In the genomic region with DNA sequence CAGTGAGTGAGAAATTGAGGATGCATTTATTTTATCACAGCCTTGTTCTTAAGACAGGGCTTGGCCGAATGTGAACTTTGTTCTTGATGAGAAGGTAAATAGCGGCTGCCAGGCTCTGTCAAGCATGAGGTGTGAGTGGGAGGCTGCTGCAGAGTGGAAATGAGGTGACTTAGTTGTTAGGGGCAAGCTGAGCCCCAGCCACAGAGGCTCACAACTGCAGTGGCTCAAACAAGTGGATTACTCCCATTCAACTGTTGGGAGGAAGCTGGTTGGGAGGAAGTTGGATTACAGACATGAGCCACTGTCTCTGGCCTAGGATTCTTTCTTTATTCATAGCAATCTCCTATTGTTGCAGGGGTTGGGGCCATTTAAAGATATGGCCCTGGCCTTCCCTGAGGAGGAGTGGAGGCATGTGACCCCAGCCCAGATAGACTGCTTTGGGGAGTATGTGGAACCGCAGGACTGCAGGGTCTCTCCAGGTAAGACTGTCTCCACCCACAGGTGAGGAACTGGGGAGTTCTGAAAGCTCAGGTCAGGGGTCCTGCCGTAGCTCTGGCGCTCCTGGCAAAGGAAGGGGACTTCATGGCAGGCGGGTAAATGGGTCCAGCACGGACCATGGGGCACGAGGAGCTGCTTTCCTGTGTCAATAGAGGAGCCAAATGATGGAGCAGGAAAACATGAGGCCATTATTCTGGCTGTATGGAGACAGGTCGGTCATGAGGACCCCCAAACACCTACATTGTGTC, we compare ENCODE assay signal across 14 cellular contexts. TPM values are rescaled to one million over a fixed set of nuclear protein-coding genes. Genes with fewer than 3 reads are reported as not detected.
A peak's percentile ranks its signal among the peaks of the same experiment; 100 is the strongest.
DNase-seq lines count a peak whose midpoint lies in the region; ATAC-seq and TF ChIP-seq lines count a peak whose summit lies in the region.
"Had no signal": no experiment of that assay in that cellular context is flagged by ENCODE, and none has a peak within 500 bp of the region (broad histone marks: within the 10 kb centered on the region; RNA-seq: fewer than 3 reads in every experiment).

No MANE protein-coding gene starts in this region.

- no peak overlapping the region for H2AFZ ChIP-seq in neuronal stem cell (ENCODE audit: low read length)

- H3K4me3 Mint-ChIP-seq in activated naive CD4-positive, alpha-beta T cell treated with anti-CD3 and anti-CD28 coated beads for 36 hours = peak overlapping the region; percentile 91

- DNase-seq in right atrium auricular region (ENCODE audit: low spot score) (peak; percentile 11), Right ventricle myocardium superior (no peak), kidney glomerular epithelial cell (lab: John Stamatoyannopoulos, UW) (peak; percentile 1), upper lobe of left lung (no peak), neuronal stem cell (ENCODE audit: low spot score) (no peak), cerebellar nuclear complex (lab: John Stamatoyannopoulos, UW) (no peak), NCI-H446 (lab: John Stamatoyannopoulos, UW) (no peak)
- peak; percentile 67 for DNase-seq in activated naive CD4-positive, alpha-beta T cell treated with anti-CD3 and anti-CD28 coated beads for 36 hours
- DNase-seq: foreskin fibroblast, MM.1S, NCI-H774 had no signal

- H3K27ac ChIP-seq in right atrium auricular region = no peak overlapping the region
- peak overlapping the region in 3 of 4 donors; percentile 8 to 57 (median 36) for H3K27ac ChIP-seq in upper lobe of left lung
- no peak overlapping the region for H3K27ac ChIP-seq in neuronal stem cell (replicated peaks; ENCODE audit: low read length)
- H3K27ac ChIP-seq: neutrophil, thoracic aorta had no signal

- no peak overlapping the region for H3K4ac ChIP-seq in neuronal stem cell (ENCODE audit: low read length)

- no peak overlapping the region for H4K8ac ChIP-seq in neuronal stem cell (ENCODE audit: low read depth, low read length)

- WGBS in upper lobe of left lung, 2 donors = 91% methylated on average over 9 of the region's 9 CpGs
- no CpG with 5 or more reads among the region's 9 CpGs for WGBS in neuronal stem cell (ENCODE audit: extremely low coverage in 2 of 2, insufficient read length in 2 of 2, insufficient replicate concordance in 1 of 2), 2 donors

- H3K4me1 ChIP-seq in right atrium auricular region = no peaks in the 10 kb centered on the region
- H3K4me1 ChIP-seq in upper lobe of left lung = peaks cover 0 to 16% (median 7%) of the 10 kb centered on the region in 4 donors
- H3K4me1 ChIP-seq in neuronal stem cell (ENCODE audit: control insufficient read depth in 2 of 2, insufficient read depth in 1 of 2, low read depth in 1 of 2, low read length in 2 of 2) = no peaks in the 10 kb centered on the region

- no peak for TF ChIP-seq EP300 in upper lobe of left lung (IDR thresholded peaks at IDR 0.05)

- CTCF ChIA-PET in activated naive CD4-positive, alpha-beta T cell treated with anti-CD3 and anti-CD28 coated beads for 36 hours (lab: Charles Lee) = interaction anchor here (0.7 to 1.0 kb wide), 3 partner anchors 98 to 412 kb away, joined by 3 read pairs; no protein-coding TSS in a partner anchor

- peaks cover 100% of the 10 kb centered on the region for H3K36me3 ChIP-seq in right atrium auricular region
- peaks cover 49 to 100% (median 96%) of the 10 kb centered on the region in 4 donors for H3K36me3 ChIP-seq in upper lobe of left lung
- peaks cover 58 to 99% of the 10 kb centered on the region in 2 donors for H3K36me3 ChIP-seq in neuronal stem cell (replicated peaks in 1 of 2; ENCODE audit: control insufficient read depth in 2 of 2, insufficient read depth in 2 of 2, low read length in 2 of 2)

- no peak overlapping the region for H3K9ac ChIP-seq in neuronal stem cell (ENCODE audit: low read depth, low read length, poor library complexity)

- H2BK5ac ChIP-seq in neuronal stem cell (ENCODE audit: low read length) = no peak overlapping the region

- no peak overlapping the region for H3K23ac ChIP-seq in neuronal stem cell (ENCODE audit: low read depth, low read length, poor library complexity)

- no peaks in the 10 kb centered on the region for H3K27me3 Mint-ChIP-seq in activated naive CD4-positive, alpha-beta T cell treated with anti-CD3 and anti-CD28 coated beads for 36 hours (ENCODE audit: low read depth)

- no peak for TF ChIP-seq POLR2A in upper lobe of left lung (IDR thresholded peaks at IDR 0.05)

- H3K9me3 ChIP-seq in right atrium auricular region (no peaks in the 10 kb centered on the region), upper lobe of left lung (no peaks in the 10 kb centered on the region), neuronal stem cell (replicated peaks in 1 of 2; ENCODE audit: control insufficient read depth in 2 of 2, insufficient read depth in 1 of 2, low read depth in 1 of 2, low read length in 2 of 2) (no peaks in the 10 kb centered on the region)
- H3K9me3 ChIP-seq: neutrophil, thoracic aorta had no signal

- peaks cover 79% of the 10 kb centered on the region for H3K36me3 Mint-ChIP-seq in activated naive CD4-positive, alpha-beta T cell treated with anti-CD3 and anti-CD28 coated beads for 36 hours (ENCODE audit: low read depth)

- no peak overlapping the region for H2BK15ac ChIP-seq in neuronal stem cell (ENCODE audit: low read length)

- H3K27ac Mint-ChIP-seq in activated naive CD4-positive, alpha-beta T cell treated with anti-CD3 and anti-CD28 coated beads for 36 hours = peak overlapping the region; percentile 96

- H3K9me3 Mint-ChIP-seq in activated naive CD4-positive, alpha-beta T cell treated with anti-CD3 and anti-CD28 coated beads for 36 hours = no peaks in the 10 kb centered on the region

- intact Hi-C loops in Right ventricle myocardium superior (cut with DNase I) = no loop called here
- intact Hi-C loops in activated naive CD4-positive, alpha-beta T cell treated with anti-CD3 and anti-CD28 coated beads for 36 hours (cut with micrococcal nuclease) = loop anchor here (1.0 kb wide), 3 partner anchors 8 to 152 kb away; partner anchors contain the start of genes ZNF789 and ZSCAN25

- ATAC-seq in Right ventricle myocardium superior (ENCODE audit: poor library complexity) = no peak
- ATAC-seq in upper lobe of left lung (ENCODE audit: low FRiP score in 2 of 2) = peak in 1 of 2 donors; percentile 24
- ATAC-seq: left lobe of liver had no signal

- H4K91ac ChIP-seq in neuronal stem cell (ENCODE audit: low read depth, low read length, poor library complexity) = no peak overlapping the region

- H3K27me3 ChIP-seq in right atrium auricular region (no peaks in the 10 kb centered on the region), upper lobe of left lung (no peaks in the 10 kb centered on the region), neuronal stem cell (ENCODE audit: control insufficient read depth in 3 of 3, insufficient read depth in 3 of 3, low read depth in 1 of 3, low read length in 3 of 3) (no peaks in the 10 kb centered on the region)
- H3K27me3 ChIP-seq: neutrophil had no signal

- H3K4me3 ChIP-seq in right atrium auricular region = no peak overlapping the region
- H3K4me3 ChIP-seq in upper lobe of left lung = no peak overlapping the region
- H3K4me3 ChIP-seq in neuronal stem cell (ENCODE audit: low read length in 2 of 2) = no peak overlapping the region
- H3K4me3 ChIP-seq: thoracic aorta had no signal

- peaks cover 2% of the 10 kb centered on the region for H3K79me1 ChIP-seq in neuronal stem cell (ENCODE audit: low read depth, low read length)

- no peak overlapping the region for H3K4me2 ChIP-seq in neuronal stem cell (ENCODE audit: insufficient read depth, low read length, poor library complexity, severe bottlenecking)

- no peak overlapping the region for H3K14ac ChIP-seq in neuronal stem cell (ENCODE audit: low read length)

- no peak overlapping the region for H3K18ac ChIP-seq in neuronal stem cell (ENCODE audit: low read length)

- H2BK12ac ChIP-seq in neuronal stem cell (ENCODE audit: low read length) = no peak overlapping the region

- TF ChIP-seq CTCF in right atrium auricular region (IDR thresholded peaks at IDR 0.05) = no peak
- no peak for TF ChIP-seq CTCF in upper lobe of left lung (IDR thresholded peaks at IDR 0.05)

- peaks cover 62% of the 10 kb centered on the region for H3K4me1 Mint-ChIP-seq in activated naive CD4-positive, alpha-beta T cell treated with anti-CD3 and anti-CD28 coated beads for 36 hours (ENCODE audit: low read depth)

- H2AK5ac ChIP-seq in neuronal stem cell (ENCODE audit: low read depth, low read length) = no peak overlapping the region

- H2BK120ac ChIP-seq in neuronal stem cell (ENCODE audit: low read depth, low read length) = no peak overlapping the region

RNA-seq across cellular contexts. Expression of gene ZSCAN25, which starts 7.1 kb away (rescaled TPM):
- total RNA-seq in right atrium auricular region (1 to 10 TPM; 6.0 to 6.1 TPM), Right ventricle myocardium superior (6.9 TPM), upper lobe of left lung (10 to 100 TPM; 16.4 to 54.5 (median 18.2) TPM)
- total RNA-seq in activated naive CD4-positive, alpha-beta T cell treated with anti-CD3 and anti-CD28 coated beads for 36 hours = 10 to 100 TPM; 20.7 to 22.3 TPM
- polyA plus RNA-seq in neuronal stem cell (2013, experiment 1 of 2) = 5.5 TPM
- polyA plus RNA-seq in neuronal stem cell (2013, experiment 2 of 2) = 5.9 TPM

RNA-seq across cellular contexts. Expression of gene TMEM225B, which starts 25.8 kb away (rescaled TPM):
- total RNA-seq in right atrium auricular region (not detected), Right ventricle myocardium superior (not detected), upper lobe of left lung (1 to 10 TPM in 2 of 6 donors, under 1 TPM in 3, not detected in 1; 0.59 to 3.1 (median 0.91) TPM)
- total RNA-seq in activated naive CD4-positive, alpha-beta T cell treated with anti-CD3 and anti-CD28 coated beads for 36 hours = 1 to 10 TPM in 1 of 2 experiments, under 1 TPM in 1; 0.98 to 1.7 TPM
- polyA plus RNA-seq in neuronal stem cell (2013, experiment 1 of 2) = 1.3 TPM
- polyA plus RNA-seq in neuronal stem cell (2013, experiment 2 of 2) = 1.5 TPM

RNA-seq across cellular contexts. Expression of gene CYP3A5, which starts 55.9 kb away (rescaled TPM):
- total RNA-seq in right atrium auricular region (1 to 10 TPM in 1 of 2 donors, under 1 TPM in 1; 0.59 to 1.2 TPM), Right ventricle myocardium superior (not detected), upper lobe of left lung (10 to 100 TPM in 5 of 6 donors, 1 to 10 TPM in 1; 8.0 to 25.2 (median 14.2) TPM)
- under 1 TPM; 0.86 TPM for total RNA-seq in activated naive CD4-positive, alpha-beta T cell treated with anti-CD3 and anti-CD28 coated beads for 36 hours
- polyA plus RNA-seq in neuronal stem cell (2013, experiment 1 of 2) = 0.01 TPM
- 0.06 TPM for polyA plus RNA-seq in neuronal stem cell (2013, experiment 2 of 2)

Comparison
In these comparisons a context has a peak if more than half of its experiments do, and no peak if none do; other contexts are left out.
1. DNase-seq: peak in right atrium auricular region (single experiment), activated naive CD4-positive, alpha-beta T cell treated with anti-CD3 and anti-CD28 coated beads for 36 hours (single experiment) and kidney glomerular epithelial cell (single experiment); none in Right ventricle myocardium superior (single experiment), upper lobe of left lung (0 of 2), neuronal stem cell (single experiment), cerebellar nuclear complex (0 of 2) and NCI-H446 (0 of 2).
2. H3K27ac ChIP-seq: peak in upper lobe of left lung (3 of 4); none in right atrium auricular region (0 of 2) and neuronal stem cell (single experiment).